ENCODE assay signal across 23 cellular contexts in genomic region chr12:99138397-99138796, GRCh38.
"Had no signal": no experiment of that assay in that cellular context is flagged by ENCODE, and none has a peak within 500 bp of the region (broad histone marks: within the 10 kb centered on the region; RNA-seq: fewer than 3 reads in every experiment).

No MANE protein-coding gene starts in this region.

- H3K27me3 Mint-ChIP-seq: naive B cell; natural killer cell treated with Interleukin-12 subunit alpha and Interleukin-12 subunit beta and Interleukin-15 and Interleukin-18, amount 100 ng/mL, for 72 hours; progenitor cell of endocrine pancreas; stimulated activated naive B cell treated with anti-CD40 and anti-IgM and Interleukin-4, amounts not matched to agents 10 μg/mL and 1 μg/mL and 100 μg/mL, for 72 hours; stimulated activated naive CD8-positive, alpha-beta T cell treated with anti-CD3 and anti-CD28 coated beads, Interleukin-15, Interleukin-2, amounts not matched to agents 100 ng/mL and 50 ng/mL, for 24 hours had no signal

- H3K27ac Mint-ChIP-seq: mesothelial cell of epicardium; naive B cell; natural killer cell treated with Interleukin-12 subunit alpha and Interleukin-12 subunit beta and Interleukin-15 and Interleukin-18, amount 100 ng/mL, for 72 hours; neural progenitor cell; progenitor cell of endocrine pancreas; stimulated activated naive B cell treated with anti-CD40 and anti-IgM and Interleukin-4, amounts not matched to agents 10 μg/mL and 1 μg/mL and 100 μg/mL, for 72 hours; stimulated activated naive CD8-positive, alpha-beta T cell treated with anti-CD3 and anti-CD28 coated beads, Interleukin-15, Interleukin-2, amounts not matched to agents 100 ng/mL and 50 ng/mL, for 24 hours had no signal

- DNase-seq: colonic mucosa; dermis blood vessel endothelial cell; effector memory CD4-positive, alpha-beta T cell; foreskin keratinocyte; heart left ventricle; kidney; left lung; mesenchymal stem cell; mucosa of descending colon; naive B cell; right lobe of liver; small intestine; stimulated activated CD4-positive, alpha-beta T cell treated with anti-CD3 and anti-CD28 coated beads, Interleukin-15, amount 100 ng/mL, for 24 hours; stimulated activated CD4-positive, alpha-beta T cell treated with anti-CD3 and anti-CD28 coated beads, Interleukin-2, amount 100 ng/mL, for 48 hours; stimulated activated naive B cell treated with anti-CD40 and anti-IgM and Interleukin-4, amounts not matched to agents 10 μg/mL and 1 μg/mL and 100 μg/mL, for 72 hours; thyroid gland; trophoblast cell had no signal

- H3K36me3 Mint-ChIP-seq: mesothelial cell of epicardium; naive B cell; natural killer cell treated with Interleukin-12 subunit alpha and Interleukin-12 subunit beta and Interleukin-15 and Interleukin-18, amount 100 ng/mL, for 72 hours; neural progenitor cell; stimulated activated naive B cell treated with anti-CD40 and anti-IgM and Interleukin-4, amounts not matched to agents 10 μg/mL and 1 μg/mL and 100 μg/mL, for 72 hours had no signal

- ATAC-seq: foreskin keratinocyte; gastroesophageal sphincter; heart left ventricle; left lung; mucosa of descending colon; natural killer cell treated with Interleukin-12 subunit alpha and Interleukin-12 subunit beta and Interleukin-15 and Interleukin-18, amount 100 ng/mL, for 72 hours; right lobe of liver; stimulated activated naive B cell treated with anti-CD40 and anti-IgM and Interleukin-4, amounts not matched to agents 10 μg/mL and 1 μg/mL and 100 μg/mL, for 72 hours had no signal

- H3K4me1 Mint-ChIP-seq: naive B cell; stimulated activated naive B cell treated with anti-CD40 and anti-IgM and Interleukin-4, amounts not matched to agents 10 μg/mL and 1 μg/mL and 100 μg/mL, for 72 hours had no signal

- H3K4me3 Mint-ChIP-seq: mesothelial cell of epicardium; naive B cell; natural killer cell treated with Interleukin-12 subunit alpha and Interleukin-12 subunit beta and Interleukin-15 and Interleukin-18, amount 100 ng/mL, for 72 hours; neural progenitor cell; stimulated activated naive B cell treated with anti-CD40 and anti-IgM and Interleukin-4, amounts not matched to agents 10 μg/mL and 1 μg/mL and 100 μg/mL, for 72 hours; stimulated activated naive CD8-positive, alpha-beta T cell treated with anti-CD3 and anti-CD28 coated beads, Interleukin-15, Interleukin-2, amounts not matched to agents 100 ng/mL and 50 ng/mL, for 24 hours had no signal
